1 cellular context compared by ENCODE assay signal in genomic region chrX:281166-281999, GRCh38.
TF ChIP-seq lines count a peak whose summit lies in the region.

PLCXD1 (plus strand) TSS chrX:281381; CDS start chrX:284188, 2,807 bp downstream.

TF ChIP-seq in A549, 52 proteins besides CTCF, POLR2A, EP300 and RAD21 (continued from another document):
- 0 out of 3 replicates have a peak, but pooled peaks have one; percentile 39 for TF ChIP-seq BCL3 (IDR thresholded peaks at IDR 0.05)
TF ChIP-seq in A549: peak in this region for 4.
